8 cellular contexts compared by ENCODE assay signal in the genomic region with DNA sequence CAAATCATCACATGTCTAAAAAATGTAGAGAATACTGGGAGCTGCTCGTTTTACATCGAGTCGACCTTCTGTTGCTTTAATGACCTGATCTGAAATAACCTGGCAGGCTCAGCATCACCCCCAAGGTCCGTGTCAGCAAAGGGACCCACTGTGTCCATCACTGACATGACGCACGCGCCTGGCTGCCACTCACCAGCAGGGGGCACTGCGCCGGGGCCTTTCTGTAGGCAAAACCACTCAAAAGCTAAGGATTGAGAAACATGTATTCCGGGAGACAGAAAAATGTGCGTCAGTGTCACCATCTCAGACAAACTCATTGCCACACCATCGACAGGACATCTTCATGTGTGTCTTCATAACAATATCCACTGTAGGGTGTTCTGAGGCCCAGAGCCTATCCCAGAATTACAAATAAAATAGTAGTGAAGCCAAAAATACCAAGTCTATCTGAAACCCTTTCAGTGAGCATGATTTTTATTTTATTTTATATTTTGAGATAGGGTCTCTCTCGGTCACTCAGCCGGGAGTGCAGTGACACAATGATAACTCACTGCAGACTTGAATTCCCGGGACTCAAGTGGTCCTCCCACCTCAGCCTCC.
DNase-seq lines count a peak whose midpoint lies in the region; ATAC-seq and TF ChIP-seq lines count a peak whose summit lies in the region.

No MANE protein-coding gene starts in this region.

- intact Hi-C loops in HCT116 (cut with micrococcal nuclease) = loop anchor here (1.0 kb wide), 2 partner anchors 54 to 103 kb away; no protein-coding TSS in a partner anchor

- H3K9me3 Mint-ChIP-seq in activated naive CD4-positive, alpha-beta T cell treated with anti-CD3 and anti-CD28 coated beads, Interleukin-2, amount 10 ng/mL, durations not matched to agents 7 days and 5 days = no peaks in the 10 kb centered on the region

- TF ChIP-seq RAD21 in HCT116 (IDR thresholded peaks at IDR 0.05; ENCODE audit: low read depth) = peak; percentile 63
- peak; percentile 58 for TF ChIP-seq RAD21 in SK-N-SH (IDR thresholded peaks at IDR 0.05; ENCODE audit: low read length)

- H3K79me2 ChIP-seq in HCT116 (ENCODE audit: insufficient read depth, low read length) (no peaks in the 10 kb centered on the region), SK-N-SH (ENCODE audit: insufficient read depth) (no peaks in the 10 kb centered on the region)

- no peaks in the 10 kb centered on the region for H3K36me3 ChIP-seq in HCT116 (ENCODE audit: control insufficient read depth in 1 of 2, insufficient read depth in 2 of 2, low read length in 2 of 2)
- H3K36me3 ChIP-seq in SK-N-SH (replicated peaks in 1 of 2; ENCODE audit: control insufficient read depth in 1 of 2, insufficient read depth in 2 of 2, low read length in 1 of 2) = no peaks in the 10 kb centered on the region
- no peaks in the 10 kb centered on the region for H3K36me3 ChIP-seq in cardiac muscle cell

- H3K9me2 ChIP-seq in HCT116 (ENCODE audit: insufficient read depth) (no peaks in the 10 kb centered on the region), SK-N-SH (no peaks in the 10 kb centered on the region)

- H2AFZ ChIP-seq in HCT116 (ENCODE audit: low read depth, low read length, poor library complexity, severe bottlenecking) (peak overlapping the region; percentile 83), SK-N-SH (ENCODE audit: low read depth) (no peak overlapping the region)

- H3K9me3 ChIP-seq in HCT116 (ENCODE audit: control insufficient read depth in 1 of 2, insufficient read depth in 1 of 2, low read depth in 1 of 2, low read length in 2 of 2) (no peaks in the 10 kb centered on the region), SK-N-SH (no peaks in the 10 kb centered on the region), cardiac muscle cell (ENCODE audit: low read depth) (no peaks in the 10 kb centered on the region)

- no peaks in the 10 kb centered on the region for H3K27me3 ChIP-seq in HCT116 (ENCODE audit: insufficient read depth, low read length)
- no peaks in the 10 kb centered on the region for H3K27me3 ChIP-seq in SK-N-SH (ENCODE audit: insufficient read depth)
- H3K27me3 ChIP-seq in cardiac muscle cell = no peaks in the 10 kb centered on the region

- DNase-seq in Ammon's horn (ENCODE audit: low spot score) (peak; percentile 48), HCT116 (ENCODE audit: low read depth, low spot score) (peak; percentile 46), SK-N-SH (peak; percentile 71), cardiac muscle cell (ENCODE audit: low read depth in 1 of 2, low spot score in 1 of 2) (peak; percentile 63 to 64), retinal pigment epithelial cell (ENCODE audit: low read depth) (no peak), OCI-M2 (lab: John Stamatoyannopoulos, UW; ENCODE audit: unreplicated experiment) (no peak)
- DNase-seq in activated naive CD4-positive, alpha-beta T cell treated with anti-CD3 and anti-CD28 coated beads, Interleukin-2, amount 10 ng/mL, durations not matched to agents 7 days and 5 days = peak; percentile 82

- no peak overlapping the region for H3K27ac ChIP-seq in HCT116 (ENCODE audit: low read depth, low read length)
- no peak overlapping the region for H3K27ac ChIP-seq in SK-N-SH (ENCODE audit: low read depth in 2 of 2, low read length in 1 of 2)
- H3K27ac ChIP-seq in cardiac muscle cell = no peak overlapping the region

- no peaks in the 10 kb centered on the region for H3K27me3 Mint-ChIP-seq in activated naive CD4-positive, alpha-beta T cell treated with anti-CD3 and anti-CD28 coated beads, Interleukin-2, amount 10 ng/mL, durations not matched to agents 7 days and 5 days

- no peak for TF ChIP-seq EP300 in SK-N-SH (IDR thresholded peaks at IDR 0.05; ENCODE audit: borderline replicate concordance in 1 of 2, low read depth in 1 of 2, low read length in 1 of 2)

- CTCF ChIA-PET in HCT116 (lab: Charles Lee) = interaction anchor here (0.6 to 3.5 kb wide), 18 partner anchors 9 to 264 kb away, joined by 3 to 49 read pairs (median 4); no protein-coding TSS in a partner anchor
- CTCF ChIA-PET in SK-N-SH (lab: Yijun Ruan, JAX) = interaction anchor here (0.6 to 6.6 kb wide), 68 partner anchors 8 to 854 kb away, joined by 3 to 42 read pairs (median 4); no protein-coding TSS in a partner anchor
- CTCF ChIA-PET in activated naive CD4-positive, alpha-beta T cell treated with anti-CD3 and anti-CD28 coated beads, Interleukin-2, amount 10 ng/mL, durations not matched to agents 7 days and 5 days (lab: Charles Lee) = interaction anchor here (0.6 to 4.9 kb wide), 16 partner anchors 9 to 611 kb away, joined by 3 to 31 read pairs (median 3); no protein-coding TSS in a partner anchor

- H3K4me3 ChIP-seq in HCT116 (replicated peaks in 1 of 2; ENCODE audit: low read depth in 1 of 2, low read length in 2 of 2) = no peak overlapping the region
- no peak overlapping the region; a peak in 1 of 4 replicates for H3K4me3 ChIP-seq in SK-N-SH (ENCODE audit: low read depth in 2 of 2, low read length in 1 of 2)
- no peak overlapping the region for H3K4me3 ChIP-seq in cardiac muscle cell
- H3K4me3 ChIP-seq in retinal pigment epithelial cell (ENCODE audit: low read length) = no peak overlapping the region

- no peak overlapping the region for H3K27ac Mint-ChIP-seq in activated naive CD4-positive, alpha-beta T cell treated with anti-CD3 and anti-CD28 coated beads, Interleukin-2, amount 10 ng/mL, durations not matched to agents 7 days and 5 days

- BruUV-seq in HCT116 (replicated peaks; lab: Mats Ljungman, UMichigan) = no TSS peak

- no peak overlapping the region for H3K9ac ChIP-seq in HCT116 (ENCODE audit: low read length)
- no peak overlapping the region for H3K9ac ChIP-seq in SK-N-SH

- H3K4me1 ChIP-seq in HCT116 (ENCODE audit: control insufficient read depth in 1 of 2, insufficient read depth in 2 of 2, low read length in 2 of 2) (peaks cover 0 to 7% of the 10 kb centered on the region in 2 experiments; a peak in 2 of 4 replicates), SK-N-SH (ENCODE audit: control insufficient read depth in 1 of 2, insufficient read depth in 2 of 2, low read depth in 1 of 2, low read length in 1 of 2) (no peaks in the 10 kb centered on the region), cardiac muscle cell (ENCODE audit: low read depth) (no peaks in the 10 kb centered on the region)

- POLR2A ChIA-PET in HCT116 (lab: Charles Lee) (no interaction called here), SK-N-SH (lab: Yijun Ruan, JAX) (no interaction called here)

- H4K20me1 ChIP-seq in HCT116 (ENCODE audit: insufficient read depth) (no peaks in the 10 kb centered on the region), SK-N-SH (ENCODE audit: insufficient read depth) (no peaks in the 10 kb centered on the region)

- no peak overlapping the region for H3K4me3 Mint-ChIP-seq in activated naive CD4-positive, alpha-beta T cell treated with anti-CD3 and anti-CD28 coated beads, Interleukin-2, amount 10 ng/mL, durations not matched to agents 7 days and 5 days

- RAD21 ChIA-PET in HCT116 (lab: Charles Lee; ENCODE audit: low non-redundant PET in 1 of 2, low total read pairs in 2 of 2, uncharacterized antibody in 2 of 2, unreplicated experiment in 2 of 2) = interaction anchor here (0.6 to 1.0 kb wide), 3 partner anchors 54 to 187 kb away, joined by 3 to 8 read pairs (median 7); no protein-coding TSS in a partner anchor

- WGBS in SK-N-SH (ENCODE audit: low lambda C conversion rate) = 10% methylated on average over 15 of the region's 15 CpGs

- no peak overlapping the region; the same call in 1 of the 2 replicates for H3K4me2 ChIP-seq in HCT116 (ENCODE audit: low read length)
- no peak overlapping the region for H3K4me2 ChIP-seq in SK-N-SH

- H3K4me1 Mint-ChIP-seq in activated naive CD4-positive, alpha-beta T cell treated with anti-CD3 and anti-CD28 coated beads, Interleukin-2, amount 10 ng/mL, durations not matched to agents 7 days and 5 days = no peaks in the 10 kb centered on the region

- TF ChIP-seq POLR2A in HCT116 (IDR thresholded peaks at IDR 0.05; ENCODE audit: borderline replicate concordance, extremely low read depth, insufficient read depth, insufficient read length) = no peak

- peak; percentile 98 for ATAC-seq in HCT116
- no peak for ATAC-seq in GM19328 (IDR thresholded peaks at IDR 0.05; ENCODE audit: unreplicated experiment)

- no peaks in the 10 kb centered on the region for H3F3A ChIP-seq in SK-N-SH (replicated peaks; ENCODE audit: insufficient read depth)

- TF ChIP-seq CTCF in HCT116 (IDR thresholded peaks at IDR 0.05 in 2 of 3, conservative IDR thresholded peaks at IDR 0.05 in 1 of 3; ENCODE audit: borderline replicate concordance in 1 of 3, insufficient read depth in 1 of 3, low read depth in 2 of 3, low read length in 2 of 3) (peak; percentile 77 to 99 (median 99)), SK-N-SH (IDR thresholded peaks at IDR 0.05) (peak; percentile 85), cardiac muscle cell (IDR thresholded peaks at IDR 0.05; ENCODE audit: low read depth, low read length) (peak; percentile 96), retinal pigment epithelial cell (conservative IDR thresholded peaks at IDR 0.05; ENCODE audit: low read depth, low read length) (peak; percentile 85)

- no peaks in the 10 kb centered on the region for H3K36me3 Mint-ChIP-seq in activated naive CD4-positive, alpha-beta T cell treated with anti-CD3 and anti-CD28 coated beads, Interleukin-2, amount 10 ng/mL, durations not matched to agents 7 days and 5 days

TF ChIP-seq in HCT116, 20 proteins besides CTCF, POLR2A, EP300 and RAD21:
- no peak for TF ChIP-seq TCF7L2 (IDR thresholded peaks at IDR 0.05; ENCODE audit: borderline replicate concordance, extremely low read depth, insufficient read depth, insufficient read length)
- TF ChIP-seq, protein P1, sequence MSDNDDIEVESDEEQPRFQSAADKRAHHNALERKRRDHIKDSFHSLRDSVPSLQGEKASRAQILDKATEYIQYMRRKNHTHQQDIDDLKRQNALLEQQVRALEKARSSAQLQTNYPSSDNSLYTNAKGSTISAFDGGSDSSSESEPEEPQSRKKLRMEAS (IDR thresholded peaks at IDR 0.05) = 0 out of 2 replicates have a peak, but pooled peaks have one; percentile 31

TF ChIP-seq in SK-N-SH, 30 proteins besides CTCF, POLR2A, EP300 and RAD21 (continues in another document):
- TF ChIP-seq TCF12 (IDR thresholded peaks at IDR 0.05) (no peak), USF1 (IDR thresholded peaks at IDR 0.05; ENCODE audit: borderline replicate concordance, low read depth) (no peak), NRF1 (IDR thresholded peaks at IDR 0.05; ENCODE audit: low read depth, low read length) (no peak)

Comparison
In these comparisons a context has a peak if more than half of its experiments do, and no peak if none do; other contexts are left out.
1. DNase-seq: peak in Ammon's horn (single experiment), HCT116 (single experiment), SK-N-SH (single experiment), activated naive CD4-positive, alpha-beta T cell treated with anti-CD3 and anti-CD28 coated beads, Interleukin-2, amount 10 ng/mL, durations not matched to agents 7 days and 5 days (single experiment) and cardiac muscle cell (2 of 2); none in retinal pigment epithelial cell (single experiment) and OCI-M2 (single experiment).
2. Peak in every context shown above with its lines, with median percentiles within 50 percentile points of each other: CTCF ChIP-seq.